In genomic region chr19:18229474-18229873, GRCh38 we compare ENCODE assay signal across 1 cellular context.
TF ChIP-seq lines count a peak whose summit lies in the region.

No MANE protein-coding gene starts in this region.

TF ChIP-seq in HepG2, 621 proteins besides CTCF, POLR2A, EP300 and RAD21:
- no peak for TF ChIP-seq SMARCE1 (IDR thresholded peaks at IDR 0.05; ENCODE audit: borderline replicate concordance)
- no peak for TF ChIP-seq SSRP1 (CRISPR knock-in tag; IDR thresholded peaks at IDR 0.05)
- peak; percentile 51; the same call in 1 of the 2 replicates for TF ChIP-seq ZMYM3 (CRISPR knock-in tag; IDR thresholded peaks at IDR 0.05)
- TF ChIP-seq ZNF629 (CRISPR knock-in tag; conservative IDR thresholded peaks at IDR 0.05), result peak; percentile 96
TF ChIP-seq in HepG2: peak in this region for 2.
